20 cellular contexts compared by ENCODE assay signal in genomic region chr12:41619705-41620104, GRCh38.
"Had no signal": no experiment of that assay in that cellular context is flagged by ENCODE, and none has a peak within 500 bp of the region (broad histone marks: within the 10 kb centered on the region; RNA-seq: fewer than 3 reads in every experiment).

No MANE protein-coding gene starts in this region.

- H3K27me3 Mint-ChIP-seq: progenitor cell of endocrine pancreas had no signal

- H3K36me3 Mint-ChIP-seq: memory B cell; natural killer cell; stimulated activated memory B cell treated with anti-CD40 and anti-IgM and Interleukin-4, amounts not matched to agents 10 μg/mL and 1 μg/mL and 100 μg/mL, for 72 hours had no signal

- FAIRE-seq: bronchial epithelial cell had no signal

- H3K4me1 Mint-ChIP-seq: activated naive CD8-positive, alpha-beta T cell treated with anti-CD3 and anti-CD28 coated beads, Interleukin-2, amount 50 U/mL, for 24 hours; memory B cell; natural killer cell; stimulated activated memory B cell treated with anti-CD40 and anti-IgM and Interleukin-4, amounts not matched to agents 10 μg/mL and 1 μg/mL and 100 μg/mL, for 72 hours had no signal

- H3K27ac ChIP-seq: ascending aorta, dorsolateral prefrontal cortex, gastroesophageal sphincter, heart right ventricle, left lung, right atrium auricular region had no signal

- H3K4me3 ChIP-seq: ascending aorta, dorsolateral prefrontal cortex, gastroesophageal sphincter, heart right ventricle, left lung, right atrium auricular region had no signal

- H3K27ac Mint-ChIP-seq: activated naive CD4-positive, alpha-beta T cell treated with anti-CD3 and anti-CD28 coated beads for 36 hours; activated naive CD8-positive, alpha-beta T cell treated with anti-CD3 and anti-CD28 coated beads, Interleukin-2, amount 50 U/mL, for 24 hours; activated T-helper 2 cell treated with anti-CD3 and anti-CD28 coated beads, Interferon-gamma antibody, Interleukin-2, Interleukin-4, amounts not matched to agents 10 μg/mL and 5 μg/mL and 100 μg/mL, durations not matched to agents 14 hours and 24 hours and 36 hours; endodermal cell; memory B cell; natural killer cell; progenitor cell of endocrine pancreas; stimulated activated memory B cell treated with anti-CD40 and anti-IgM and Interleukin-4, amounts not matched to agents 10 μg/mL and 1 μg/mL and 100 μg/mL, for 72 hours had no signal

- DNase-seq: activated CD4-positive, alpha-beta T cell treated with anti-CD3 and anti-CD28 coated beads for 1 hour; activated CD4-positive, alpha-beta T cell treated with anti-CD3 and anti-CD28 coated beads, Interleukin-2, amount 50 U/mL, for 48 hours; activated naive CD4-positive, alpha-beta T cell treated with anti-CD3 and anti-CD28 coated beads for 36 hours; activated naive CD8-positive, alpha-beta T cell treated with anti-CD3 and anti-CD28 coated beads, Interleukin-2, amount 50 U/mL, for 24 hours; dorsolateral prefrontal cortex; endodermal cell; erythroblast; heart right ventricle; islet precursor cell; left lung; natural killer cell; stimulated activated CD4-positive, alpha-beta T cell treated with anti-CD3 and anti-CD28 coated beads, Interleukin-2, amount 100 ng/mL, for 48 hours had no signal

- H3K36me3 ChIP-seq: ascending aorta, gastroesophageal sphincter, heart right ventricle, left lung, right atrium auricular region had no signal

- H3K9me3 ChIP-seq: ascending aorta, gastroesophageal sphincter had no signal

- H3K9me3 Mint-ChIP-seq: activated T-helper 2 cell treated with anti-CD3 and anti-CD28 coated beads, Interferon-gamma antibody, Interleukin-2, Interleukin-4, amounts not matched to agents 10 μg/mL and 5 μg/mL and 100 μg/mL, durations not matched to agents 14 hours and 24 hours and 36 hours; memory B cell had no signal

- H3K27me3 ChIP-seq: ascending aorta, dorsolateral prefrontal cortex, gastroesophageal sphincter, heart right ventricle, left lung, right atrium auricular region had no signal

- H3K4me3 Mint-ChIP-seq: activated naive CD4-positive, alpha-beta T cell treated with anti-CD3 and anti-CD28 coated beads for 36 hours; activated naive CD8-positive, alpha-beta T cell treated with anti-CD3 and anti-CD28 coated beads, Interleukin-2, amount 50 U/mL, for 24 hours; endodermal cell; memory B cell; natural killer cell; stimulated activated memory B cell treated with anti-CD40 and anti-IgM and Interleukin-4, amounts not matched to agents 10 μg/mL and 1 μg/mL and 100 μg/mL, for 72 hours had no signal

- ATAC-seq: activated naive CD8-positive, alpha-beta T cell treated with anti-CD3 and anti-CD28 coated beads, Interleukin-2, amount 50 U/mL, for 24 hours; gastroesophageal sphincter; heart right ventricle; left lung; natural killer cell; stimulated activated memory B cell treated with anti-CD40 and anti-IgM and Interleukin-4, amounts not matched to agents 10 μg/mL and 1 μg/mL and 100 μg/mL, for 72 hours had no signal

- H3K4me1 ChIP-seq: ascending aorta, gastroesophageal sphincter, heart right ventricle, left lung, right atrium auricular region had no signal
